ENCODE assay signal across 15 cellular contexts in genomic region chr5:102049517-102049916, GRCh38.
DNase-seq lines count a peak whose midpoint lies in the region; ATAC-seq and TF ChIP-seq lines count a peak whose summit lies in the region.
"Had no signal": no experiment of that assay in that cellular context is flagged by ENCODE, and none has a peak within 500 bp of the region (broad histone marks: within the 10 kb centered on the region; RNA-seq: fewer than 3 reads in every experiment).

No MANE protein-coding gene starts in this region.

- DNase-seq in DMS53 (lab: John Stamatoyannopoulos, UW) = peak; percentile 96
- peak; percentile 43 for DNase-seq in NCI-H1105 treated with DMSO at 0.1 percent for 48 hours (lab: John Stamatoyannopoulos, UW)
- peak; percentile 96 for DNase-seq in NCI-H69 (lab: John Stamatoyannopoulos, UW)
- DNase-seq in epithelial cell of esophagus (ENCODE audit: low read depth) = peak; percentile 9
- DNase-seq in islet precursor cell = no peak
- DNase-seq in substantia nigra (lab: John Stamatoyannopoulos, UW) = no peak
- DNase-seq: activated CD8-positive, alpha-beta memory T cell treated with anti-CD3 and anti-CD28 coated beads, Interleukin-2, amount 10 ng/mL, durations not matched to agents 7 days and 5 days; central memory CD4-positive, alpha-beta T cell; GF-D8; heart left ventricle had no signal

- no peak for TF ChIP-seq CTCF in epithelial cell of esophagus (IDR thresholded peaks at IDR 0.05; ENCODE audit: insufficient read depth, low read depth, low read length, missing control alignments)

- ATAC-seq in GM18861 (IDR thresholded peaks at IDR 0.05; ENCODE audit: unreplicated experiment) (no peak), HG02642 (IDR thresholded peaks at IDR 0.05; ENCODE audit: poor library complexity, unreplicated experiment) (no peak)
- ATAC-seq: activated CD8-positive, alpha-beta memory T cell treated with anti-CD3 and anti-CD28 coated beads, Interleukin-2, amount 10 ng/mL, durations not matched to agents 7 days and 5 days; heart left ventricle; left lung had no signal

- no peak overlapping the region for H3K4me3 ChIP-seq in epithelial cell of esophagus (ENCODE audit: low read length)
- H3K4me3 ChIP-seq: heart left ventricle, left lung, SK-N-MC had no signal

- no peak overlapping the region for H3K27ac ChIP-seq in substantia nigra (ENCODE audit: low read depth, low read length, poor library complexity, severe bottlenecking)
- H3K27ac ChIP-seq: heart left ventricle, left lung, SK-N-MC, VCaP had no signal

Comparison
In these comparisons a context has a peak if more than half of its experiments do, and no peak if none do; other contexts are left out.
1. DNase-seq: peak in DMS53 (single experiment), NCI-H1105 treated with DMSO at 0.1 percent for 48 hours (single experiment), NCI-H69 (single experiment) and epithelial cell of esophagus (single experiment); none in islet precursor cell (single experiment) and substantia nigra (0 of 49).